9 cellular contexts compared by ENCODE assay signal in genomic region chr17:44220211-44221071, GRCh38. TPM values are rescaled to one million over a fixed set of nuclear protein-coding genes. Genes with fewer than 3 reads are reported as not detected.
A peak's percentile ranks its signal among the peaks of the same experiment; 100 is the strongest.
DNase-seq lines count a peak whose midpoint lies in the region; ATAC-seq and TF ChIP-seq lines count a peak whose summit lies in the region.
"Had no signal": no experiment of that assay in that cellular context is flagged by ENCODE, and none has a peak within 500 bp of the region (broad histone marks: within the 10 kb centered on the region; RNA-seq: fewer than 3 reads in every experiment).

No MANE protein-coding gene starts in this region.

- H3K27me3 ChIP-seq in AG04450 (ENCODE audit: control insufficient read depth, insufficient read depth, low read length) (no peaks in the 10 kb centered on the region), muscle layer of colon (ENCODE audit: control insufficient read depth in 1 of 2, insufficient read depth in 2 of 2, low read length in 2 of 2) (no peaks in the 10 kb centered on the region), thoracic aorta (replicated peaks; ENCODE audit: insufficient read depth) (no peaks in the 10 kb centered on the region)

- H3K27ac ChIP-seq in AG04450 (ENCODE audit: low read depth, low read length) (peak overlapping the region; percentile 61), muscle layer of colon (ENCODE audit: low read depth, low read length) (peak overlapping the region; percentile 99), thoracic aorta (peak overlapping the region; percentile 95 to 96)

- H3K36me3 ChIP-seq in muscle layer of colon (ENCODE audit: insufficient read depth, low read length) (peaks cover 23% of the 10 kb centered on the region), thoracic aorta (peaks cover 7% of the 10 kb centered on the region)

- H3K9me3 ChIP-seq in AG04450 (ENCODE audit: control insufficient read depth, insufficient read depth, low read length): no peaks in the 10 kb centered on the region; the same call in 1 of the 2 replicates
- H3K9me3 ChIP-seq in muscle layer of colon (ENCODE audit: low read length): no peaks in the 10 kb centered on the region
- no peaks in the 10 kb centered on the region for H3K9me3 ChIP-seq in thoracic aorta

- H3K4me1 ChIP-seq in muscle layer of colon (ENCODE audit: insufficient read depth, low read length) (peaks cover 36% of the 10 kb centered on the region), thoracic aorta (ENCODE audit: control insufficient read depth in 1 of 2, low read depth in 2 of 2) (peaks cover 26 to 41% of the 10 kb centered on the region in 2 donors)

- CTCF ChIA-PET in AG04450 (lab: Charles Lee): interaction anchor here (0.6 to 1.4 kb wide), 3 partner anchors 11 to 381 kb away, joined by 3 to 16 read pairs (median 5); no protein-coding TSS in a partner anchor

- POLR2A ChIA-PET in AG04450 (lab: Yijun Ruan, JAX): interaction anchor here (0.6 to 3.5 kb wide), 10 partner anchors 10 to 1555 kb away, joined by 3 to 11 read pairs (median 4); partner anchors contain the start of genes SLC25A39 and TMUB2

- no peak for TF ChIP-seq CTCF in AG04450 (IDR thresholded peaks at IDR 0.05; ENCODE audit: low read depth, low read length)
- TF ChIP-seq CTCF in epithelial cell of proximal tubule (conservative IDR thresholded peaks at IDR 0.05; ENCODE audit: low read depth, low read length): no peak
- TF ChIP-seq CTCF in thoracic aorta (IDR thresholded peaks at IDR 0.05): no peak

- peak overlapping the region; percentile 54 for H3K9ac ChIP-seq in muscle layer of colon (ENCODE audit: low read length)

- H3K4me3 ChIP-seq in AG04450 (ENCODE audit: low read depth, low read length) (peak overlapping the region; percentile 83), epithelial cell of proximal tubule (ENCODE audit: low read depth, low read length) (peak overlapping the region; percentile 89), muscle layer of colon (ENCODE audit: low read depth in 1 of 2, low read length in 2 of 2) (peak overlapping the region; percentile 86 to 92), thoracic aorta (peak overlapping the region; percentile 89)

- TF ChIP-seq POLR2A in GM19099 (IDR thresholded peaks at IDR 0.05; ENCODE audit: extremely low read depth, insufficient read length, low read depth): peak; percentile 46

- no peak for DNase-seq in AG04450 (ENCODE audit: low read depth, low spot score)
- peak; percentile 50 for DNase-seq in NCI-H345 (lab: John Stamatoyannopoulos, UW)
- DNase-seq in activated T-cell treated with anti-CD3 and anti-CD28 coated beads for 1 hour (ENCODE audit: low read depth): peak; percentile 39
- no peak for DNase-seq in epithelial cell of proximal tubule (ENCODE audit: low read depth)
- no peak for DNase-seq in thoracic aorta (ENCODE audit: low spot score)
- DNase-seq in inferior parietal cortex (ENCODE audit: extremely low spot score): no peak

- ATAC-seq in thoracic aorta (ENCODE audit: insufficient number of reproducible peaks, low FRiP score, low read depth): no peak

RNA-seq across cellular contexts. Expression of gene UBTF, which starts 1.0 kb away (rescaled TPM):
- 26.6 and 30.0 TPM in 2 replicates for polyA plus RNA-seq in AG04450 (2011; rRNA removed)
- 28.6 and 31.2 TPM in 2 replicates for polyA minus RNA-seq in AG04450 (2011; rRNA and poly(A)+ RNA removed)
- 37.5 and 57.4 TPM in 2 replicates for total RNA-seq in epithelial cell of proximal tubule
- total RNA-seq in thoracic aorta: 10 to 100 TPM; 48.2 to 55.4 TPM

RNA-seq across cellular contexts. Expression of gene ATXN7L3, which starts 20.8 kb away (rescaled TPM):
- 44.1 and 51.6 TPM in 2 replicates for polyA plus RNA-seq in AG04450 (2011; rRNA removed)
- polyA minus RNA-seq in AG04450 (2011; rRNA and poly(A)+ RNA removed): 41.8 and 45.1 TPM in 2 replicates
- total RNA-seq in epithelial cell of proximal tubule (40.2 and 61.4 TPM in 2 replicates), thoracic aorta (10 to 100 TPM; 46.5 to 55.8 TPM)

RNA-seq across cellular contexts. Expression of gene TMUB2, which starts 33.7 kb away (rescaled TPM):
- 34.3 and 37.1 TPM in 2 replicates for polyA plus RNA-seq in AG04450 (2011; rRNA removed)
- 22.6 and 32.5 TPM in 2 replicates for polyA minus RNA-seq in AG04450 (2011; rRNA and poly(A)+ RNA removed)
- total RNA-seq in epithelial cell of proximal tubule (19.1 and 26.3 TPM in 2 replicates), thoracic aorta (10 to 100 TPM; 20.4 to 42.8 TPM)

RNA-seq across cellular contexts. Expression of gene SLC4A1, which starts 47.5 kb away (rescaled TPM):
- polyA plus RNA-seq in AG04450 (2011; rRNA removed): not detected in 2 replicates
- polyA minus RNA-seq in AG04450 (2011; rRNA and poly(A)+ RNA removed): not detected in 2 replicates
- total RNA-seq in epithelial cell of proximal tubule (not detected in 2 replicates), thoracic aorta (under 1 TPM in 1 of 2 donors, not detected in 1; 0.56 TPM)

RNA-seq across cellular contexts. Expression of gene ASB16, which starts 49.9 kb away (rescaled TPM):
- not detected in 2 replicates for polyA plus RNA-seq in AG04450 (2011; rRNA removed)
- not detected in 2 replicates for polyA minus RNA-seq in AG04450 (2011; rRNA and poly(A)+ RNA removed)
- total RNA-seq in epithelial cell of proximal tubule: not detected in 2 replicates
- 1 to 10 TPM; 2.3 to 3.9 TPM for total RNA-seq in thoracic aorta
- total RNA-seq: subcutaneous adipose tissue had no signal

Comparison
In these comparisons a context has a peak if more than half of its experiments do, and no peak if none do; other contexts are left out.
1. DNase-seq: peak in NCI-H345 (single experiment) and activated T-cell treated with anti-CD3 and anti-CD28 coated beads for 1 hour (single experiment); none in AG04450 (single experiment), epithelial cell of proximal tubule (single experiment), thoracic aorta (single experiment) and inferior parietal cortex (single experiment).
2. Peak in every context shown above with its lines, with median percentiles within 50 percentile points of each other: H3K27ac ChIP-seq and H3K4me3 ChIP-seq.